Comparison of ENCODE assay signal across 8 cellular contexts in genomic region chr4:159102623-159103405, GRCh38. TPM values are rescaled to one million over a fixed set of nuclear protein-coding genes. Genes with fewer than 3 reads are reported as not detected.
DNase-seq lines count a peak whose midpoint lies in the region; FAIRE-seq and TF ChIP-seq lines count a peak whose summit lies in the region.

TSS of gene RAPGEF2 (plus strand) at chr4:159103079. CDS start at chr4:159104163, 1,084 bp downstream.

- no peak for TF ChIP-seq CTCF in HFF-Myc (IDR thresholded peaks at IDR 0.05; ENCODE audit: low read depth, low read length, missing control alignments)

- H3K27me3 Mint-ChIP-seq in activated naive CD4-positive, alpha-beta T cell treated with anti-CD3 and anti-CD28 coated beads for 36 hours (ENCODE audit: low read depth) = no peaks in the 10 kb centered on the region

- peak within 1 kb of the TSS; percentile 71 for H3K27ac ChIP-seq in substantia nigra (ENCODE audit: low read depth, low read length, poor library complexity, severe bottlenecking)

- DNase-seq in GM04504 (ENCODE audit: low read depth) = peak; percentile 87
- DNase-seq in HFF-Myc (ENCODE audit: extremely low read depth, low read depth) = peak; percentile 69
- DNase-seq in MV-4-11 (lab: John Stamatoyannopoulos, UW) = peak; percentile 86
- DNase-seq in SK-N-DZ (ENCODE audit: low spot score) = peak; percentile 88
- peak; percentile 91 for DNase-seq in activated naive CD4-positive, alpha-beta T cell treated with anti-CD3 and anti-CD28 coated beads for 36 hours
- DNase-seq in frontal cortex (ENCODE audit: low spot score in 2 of 2) = peak; percentile 97
- peak; percentile 60 for DNase-seq in non-pigmented ciliary epithelial cell (ENCODE audit: low read depth)
- peak; percentile 39 to 94 (median 86) for DNase-seq in substantia nigra (lab: John Stamatoyannopoulos, UW)

- CTCF ChIA-PET in activated naive CD4-positive, alpha-beta T cell treated with anti-CD3 and anti-CD28 coated beads for 36 hours (lab: Charles Lee) = interaction anchor here (1.1 kb wide), 1 partner anchor 198 kb away, joined by 3 read pairs; no protein-coding TSS in a partner anchor

- no peaks in the 10 kb centered on the region for H3K9me3 Mint-ChIP-seq in activated naive CD4-positive, alpha-beta T cell treated with anti-CD3 and anti-CD28 coated beads for 36 hours

- H3K4me3 ChIP-seq in HFF-Myc (replicated peaks; ENCODE audit: low read depth, low read length) = peak within 1 kb of the TSS; percentile 76

- peak within 1 kb of the TSS; percentile 88 for H3K27ac Mint-ChIP-seq in activated naive CD4-positive, alpha-beta T cell treated with anti-CD3 and anti-CD28 coated beads for 36 hours

- intact Hi-C loops in activated naive CD4-positive, alpha-beta T cell treated with anti-CD3 and anti-CD28 coated beads for 36 hours (cut with micrococcal nuclease) = loop anchor here (5.0 kb wide), 2 partner anchors 246 to 291 kb away; no protein-coding TSS in a partner anchor

- no peak for FAIRE-seq in frontal cortex (lab: Jason Lieb, UNC)

- peaks cover 48% of the 10 kb centered on the region for H3K4me1 Mint-ChIP-seq in activated naive CD4-positive, alpha-beta T cell treated with anti-CD3 and anti-CD28 coated beads for 36 hours (ENCODE audit: low read depth)

- peaks cover 22% of the 10 kb centered on the region for H3K36me3 Mint-ChIP-seq in activated naive CD4-positive, alpha-beta T cell treated with anti-CD3 and anti-CD28 coated beads for 36 hours (ENCODE audit: low read depth)

- H3K4me3 Mint-ChIP-seq in activated naive CD4-positive, alpha-beta T cell treated with anti-CD3 and anti-CD28 coated beads for 36 hours = peak within 1 kb of the TSS; percentile 80

RNA-seq across cellular contexts. Expression of gene RAPGEF2, which starts in this region (rescaled TPM):
- polyA plus RNA-seq in SK-N-DZ (2014; cell fraction: cytosol; rRNA removed) = 10.6 and 14.6 TPM in 2 replicates
- polyA plus RNA-seq in SK-N-DZ (2014; cell fraction: nucleus; rRNA removed) = 15.4 and 34.3 TPM in 2 replicates
- 10 to 100 TPM; 21.2 to 26.1 TPM for total RNA-seq in activated naive CD4-positive, alpha-beta T cell treated with anti-CD3 and anti-CD28 coated beads for 36 hours
- total RNA-seq in frontal cortex = 174 TPM

Comparison
In these comparisons a context has a peak if more than half of its experiments do, and no peak if none do; other contexts are left out.
1. Peak in every context shown above with its lines: DNase-seq, H3K4me3 ChIP-seq and H3K27ac ChIP-seq.